Comparison of ENCODE assay signal across 18 cellular contexts in the genomic region with DNA sequence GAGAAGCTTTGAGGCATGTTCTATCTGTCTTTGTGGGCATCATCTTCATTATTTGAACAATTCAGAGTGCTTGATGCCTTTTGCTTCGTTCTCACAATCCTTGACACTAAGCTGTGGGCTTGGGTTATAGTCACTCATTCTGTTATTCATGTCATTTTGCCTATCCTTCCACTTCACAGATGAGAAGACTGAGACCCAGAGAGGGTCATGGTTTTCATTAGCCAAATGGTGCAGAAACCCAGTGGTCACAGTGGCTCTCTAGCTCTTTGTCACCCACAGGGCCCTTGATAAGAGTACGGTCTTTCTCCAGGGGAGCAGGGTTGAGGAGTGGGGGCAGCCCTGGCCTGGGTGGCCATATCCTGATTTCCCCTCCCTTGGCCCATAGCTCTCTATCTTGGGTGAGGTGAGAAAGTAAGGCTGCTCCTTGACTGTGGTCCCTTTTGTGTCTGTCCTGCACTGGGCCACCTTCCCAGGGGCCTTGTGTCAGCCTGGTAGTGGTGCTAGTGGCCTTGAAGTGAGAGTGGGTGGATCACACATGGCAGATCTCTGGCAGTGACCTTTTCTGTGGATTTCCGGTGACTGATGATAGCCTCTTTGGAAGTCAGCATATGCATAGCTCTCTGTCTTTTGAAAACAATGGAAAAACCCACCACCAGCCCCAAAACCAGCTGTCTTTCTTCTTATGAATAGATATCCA.
DNase-seq lines count a peak whose midpoint lies in the region; ATAC-seq and TF ChIP-seq lines count a peak whose summit lies in the region.
"Had no signal": no experiment of that assay in that cellular context is flagged by ENCODE, and none has a peak within 500 bp of the region (broad histone marks: within the 10 kb centered on the region; RNA-seq: fewer than 3 reads in every experiment).

No MANE protein-coding gene starts in this region.

- no peak overlapping the region for H3K4me3 ChIP-seq in H7 (ENCODE audit: insufficient read depth, low read depth, low read length)

- H3K4me1 Mint-ChIP-seq in stimulated activated naive CD8-positive, alpha-beta T cell treated with anti-CD3 and anti-CD28 coated beads, Interleukin-15, amount 100 ng/mL, for 72 hours = peaks cover 53% of the 10 kb centered on the region
- H3K4me1 Mint-ChIP-seq in nephron = peaks cover 34% of the 10 kb centered on the region

- H3K27ac Mint-ChIP-seq in stimulated activated naive CD8-positive, alpha-beta T cell treated with anti-CD3 and anti-CD28 coated beads, Interleukin-15, amount 100 ng/mL, for 72 hours = peak overlapping the region in 1 of 2 donors; percentile 19
- H3K27ac Mint-ChIP-seq in nephron = peak overlapping the region in 2 of 3 experiments; percentile 82 to 99
- H3K27ac Mint-ChIP-seq: IgD-negative memory B cell had no signal

- H3K36me3 Mint-ChIP-seq in nephron (ENCODE audit: low read depth) = no peaks in the 10 kb centered on the region
- H3K36me3 Mint-ChIP-seq: CD8-positive, alpha-beta memory T cell; IgD-negative memory B cell had no signal

- no peaks in the 10 kb centered on the region for H3K9me3 Mint-ChIP-seq in stimulated activated naive CD8-positive, alpha-beta T cell treated with anti-CD3 and anti-CD28 coated beads, Interleukin-15, amount 100 ng/mL, for 72 hours
- no peaks in the 10 kb centered on the region for H3K9me3 Mint-ChIP-seq in nephron
- H3K9me3 Mint-ChIP-seq: CD8-positive, alpha-beta memory T cell; IgD-negative memory B cell had no signal

- CTCF ChIA-PET in HEK293T (lab: Yijun Ruan, JAX) = interaction anchor here (0.6 to 2.2 kb wide), 17 partner anchors 9 to 298 kb away, joined by 3 to 11 read pairs (median 4); no protein-coding TSS in a partner anchor

- POLR2A ChIA-PET in HEK293T (lab: Yijun Ruan, JAX) = no interaction called here

- H3K27me3 ChIP-seq in H7 (ENCODE audit: control insufficient read depth, insufficient read depth, low read length) = no peaks in the 10 kb centered on the region

- no peak for TF ChIP-seq CTCF in nephron (IDR thresholded peaks at IDR 0.05; ENCODE audit: unreplicated experiment in 3 of 3)

- peak; percentile 52 for ATAC-seq in stimulated activated naive CD8-positive, alpha-beta T cell treated with anti-CD3 and anti-CD28 coated beads, Interleukin-15, Interleukin-2, amounts not matched to agents 100 U/mL and 50 U/mL, for 24 hours
- no peak for ATAC-seq in stimulated activated naive CD8-positive, alpha-beta T cell treated with anti-CD3 and anti-CD28 coated beads, Interleukin-15, amount 100 ng/mL, for 72 hours
- ATAC-seq: activated CD4-positive, CD25-positive, alpha-beta regulatory T cell treated with anti-CD3 and anti-CD28 coated beads, Interleukin-2, amount 50 U/mL, for 24 hours had no signal

- H3K36me3 ChIP-seq in H7 (replicated peaks; ENCODE audit: control insufficient read depth, insufficient read depth, low read length) = no peaks in the 10 kb centered on the region

- H3K4me3 Mint-ChIP-seq in stimulated activated naive CD8-positive, alpha-beta T cell treated with anti-CD3 and anti-CD28 coated beads, Interleukin-15, amount 100 ng/mL, for 72 hours = no peak overlapping the region
- H3K4me3 Mint-ChIP-seq in nephron = no peak overlapping the region
- H3K4me3 Mint-ChIP-seq: CD8-positive, alpha-beta memory T cell; IgD-negative memory B cell had no signal

- DNase-seq in stimulated activated naive CD8-positive, alpha-beta T cell treated with anti-CD3 and anti-CD28 coated beads, Interleukin-15, Interleukin-2, amounts not matched to agents 100 U/mL and 50 U/mL, for 24 hours = no peak
- DNase-seq in stimulated activated naive CD8-positive, alpha-beta T cell treated with anti-CD3 and anti-CD28 coated beads, Interleukin-15, amount 100 ng/mL, for 72 hours = no peak
- peak; percentile 39 for DNase-seq in dermis blood vessel endothelial cell
- DNase-seq in iPS-NIHi7 (ENCODE audit: extremely low spot score) = no peak
- DNase-seq in NCI-H1092 treated with DMSO at 0.1 percent for 48 hours (lab: John Stamatoyannopoulos, UW) = no peak
- no peak for DNase-seq in HEK293T (ENCODE audit: extremely low spot score)
- no peak for DNase-seq in H7
- DNase-seq: activated effector memory CD4-positive, alpha-beta T cell treated with anti-CD3 and anti-CD28 coated beads, Interleukin-2, amount 50 U/mL, for 16 hours; CD8-positive, alpha-beta memory T cell; hippocampal formation; left cardiac atrium; NCI-H69; stimulated activated CD4-positive, alpha-beta T cell treated with anti-CD3 and anti-CD28 coated beads, Interleukin-12 subunit alpha, Interleukin-12 subunit beta, amount 100 ng/mL, for 4 hours; stimulated activated naive CD4-positive, alpha-beta T cell; T-helper 1 cell had no signal

- H3K27me3 Mint-ChIP-seq in stimulated activated naive CD8-positive, alpha-beta T cell treated with anti-CD3 and anti-CD28 coated beads, Interleukin-15, amount 100 ng/mL, for 72 hours = no peaks in the 10 kb centered on the region
- H3K27me3 Mint-ChIP-seq in nephron (ENCODE audit: low read depth) = no peaks in the 10 kb centered on the region

TF ChIP-seq in HEK293T, 16 proteins besides CTCF, POLR2A, EP300 and RAD21:
- no peak for TF ChIP-seq SUZ12 (IDR thresholded peaks at IDR 0.05)
- no peak for TF ChIP-seq FOXM1 (IDR thresholded peaks at IDR 0.05; ENCODE audit: borderline replicate concordance)
- no peak for TF ChIP-seq HDGF (IDR thresholded peaks at IDR 0.05; ENCODE audit: borderline replicate concordance)
- no peak for TF ChIP-seq TARDBP (IDR thresholded peaks at IDR 0.05)
- TF ChIP-seq NFRKB (IDR thresholded peaks at IDR 0.05) = no peak
- TF ChIP-seq ARNT (IDR thresholded peaks at IDR 0.05) = no peak
- no peak for TF ChIP-seq ZNF384 (IDR thresholded peaks at IDR 0.05)
- no peak for TF ChIP-seq L3MBTL2 (conservative IDR thresholded peaks at IDR 0.05)
- no peak for TF ChIP-seq LEF1 (IDR thresholded peaks at IDR 0.05; ENCODE audit: borderline replicate concordance)
- TF ChIP-seq CTBP1 (IDR thresholded peaks at IDR 0.05; ENCODE audit: borderline replicate concordance) = no peak
- TF ChIP-seq SP1 (IDR thresholded peaks at IDR 0.05) = no peak
- TF ChIP-seq BHLHE40 (IDR thresholded peaks at IDR 0.05; ENCODE audit: borderline replicate concordance) = no peak
TF ChIP-seq in HEK293T: peak in this region for 0.
